In genomic region chr20:47352332-47353223, GRCh38 we compare ENCODE assay signal across 8 cellular contexts. TPM values are rescaled to one million over a fixed set of nuclear protein-coding genes. Genes with fewer than 3 reads are reported as not detected.
A peak's percentile ranks its signal among the peaks of the same experiment; 100 is the strongest.
DNase-seq lines count a peak whose midpoint lies in the region; ATAC-seq and TF ChIP-seq lines count a peak whose summit lies in the region.

No MANE protein-coding gene starts in this region.

- H4K20me1 ChIP-seq in hepatocyte (ENCODE audit: insufficient read depth, poor library complexity, severe bottlenecking) = no peaks in the 10 kb centered on the region

- H3K4me1 Mint-ChIP-seq in activated CD4-positive, alpha-beta T cell treated with anti-CD3 and anti-CD28 coated beads, Interleukin-2, amount 10 ng/mL, durations not matched to agents 7 days and 5 days = peaks cover 46% of the 10 kb centered on the region
- H3K4me1 Mint-ChIP-seq in activated T-helper 2 cell treated with anti-CD3 and anti-CD28 coated beads, Interferon-gamma antibody, Interleukin-2, Interleukin-4, amounts not matched to agents 10 μg/mL and 5 μg/mL and 100 μg/mL, durations not matched to agents 14 hours and 24 hours and 36 hours (ENCODE audit: low read depth) = peaks cover 36% of the 10 kb centered on the region
- H3K4me1 Mint-ChIP-seq in stimulated activated naive B cell treated with anti-CD40 and anti-IgM and Interleukin-4, amounts not matched to agents 10 μg/mL and 1 μg/mL and 100 μg/mL, for 72 hours = peaks cover 0 to 40% of the 10 kb centered on the region in 2 donors

- H3K27me3 ChIP-seq in hepatocyte = no peaks in the 10 kb centered on the region

- H3K4me2 ChIP-seq in hepatocyte = peak overlapping the region; percentile 80

- H3K36me3 Mint-ChIP-seq in activated CD4-positive, alpha-beta T cell treated with anti-CD3 and anti-CD28 coated beads, Interleukin-2, amount 10 ng/mL, durations not matched to agents 7 days and 5 days (ENCODE audit: low read depth) = peaks cover 32% of the 10 kb centered on the region
- peaks cover 50% of the 10 kb centered on the region for H3K36me3 Mint-ChIP-seq in activated T-helper 2 cell treated with anti-CD3 and anti-CD28 coated beads, Interferon-gamma antibody, Interleukin-2, Interleukin-4, amounts not matched to agents 10 μg/mL and 5 μg/mL and 100 μg/mL, durations not matched to agents 14 hours and 24 hours and 36 hours (ENCODE audit: low read depth)
- peaks cover 8 to 20% of the 10 kb centered on the region in 2 donors for H3K36me3 Mint-ChIP-seq in stimulated activated naive B cell treated with anti-CD40 and anti-IgM and Interleukin-4, amounts not matched to agents 10 μg/mL and 1 μg/mL and 100 μg/mL, for 72 hours

- H2AFZ ChIP-seq in hepatocyte = peak overlapping the region; percentile 52

- no peak for DNase-seq in activated CD4-positive, alpha-beta T cell treated with anti-CD3 and anti-CD28 coated beads, Interleukin-2, amount 10 ng/mL, durations not matched to agents 7 days and 5 days
- DNase-seq in activated CD4-positive, alpha-beta T cell treated with anti-CD3 and anti-CD28 coated beads for 48 hours = no peak
- no peak for DNase-seq in activated T-helper 2 cell treated with anti-CD3 and anti-CD28 coated beads, Interferon-gamma antibody, Interleukin-2, Interleukin-4, amounts not matched to agents 10 μg/mL and 5 μg/mL and 100 μg/mL, durations not matched to agents 14 hours and 24 hours and 36 hours (ENCODE audit: low spot score)
- DNase-seq in hepatocyte (ENCODE audit: low spot score) = no peak
- no peak for DNase-seq in stimulated activated naive B cell treated with anti-CD40 and anti-IgM and Interleukin-4, amounts not matched to agents 10 μg/mL and 1 μg/mL and 100 μg/mL, for 72 hours
- DNase-seq in DMS53 treated with DMSO at 0.1 percent for 48 hours (lab: John Stamatoyannopoulos, UW; ENCODE audit: unreplicated experiment) = no peak
- no peak for DNase-seq in epidermal melanocyte (ENCODE audit: insufficient read length, low spot score)
- DNase-seq in NCI-H2171 (lab: John Stamatoyannopoulos, UW) = no peak

- H3K27ac Mint-ChIP-seq in activated CD4-positive, alpha-beta T cell treated with anti-CD3 and anti-CD28 coated beads, Interleukin-2, amount 10 ng/mL, durations not matched to agents 7 days and 5 days = peak overlapping the region; percentile 80
- peak overlapping the region; percentile 34 for H3K27ac Mint-ChIP-seq in activated T-helper 2 cell treated with anti-CD3 and anti-CD28 coated beads, Interferon-gamma antibody, Interleukin-2, Interleukin-4, amounts not matched to agents 10 μg/mL and 5 μg/mL and 100 μg/mL, durations not matched to agents 14 hours and 24 hours and 36 hours
- H3K27ac Mint-ChIP-seq in stimulated activated naive B cell treated with anti-CD40 and anti-IgM and Interleukin-4, amounts not matched to agents 10 μg/mL and 1 μg/mL and 100 μg/mL, for 72 hours = peak overlapping the region; percentile 77

- peak overlapping the region; percentile 18 for H3K4me3 ChIP-seq in hepatocyte

- POLR2A ChIA-PET in activated CD4-positive, alpha-beta T cell treated with anti-CD3 and anti-CD28 coated beads, Interleukin-2, amount 10 ng/mL, durations not matched to agents 7 days and 5 days (lab: Charles Lee) = no interaction called here

- peaks cover 96% of the 10 kb centered on the region for H3K4me1 ChIP-seq in hepatocyte (ENCODE audit: insufficient read depth)

- peak overlapping the region; percentile 59 for H3K4me3 Mint-ChIP-seq in activated CD4-positive, alpha-beta T cell treated with anti-CD3 and anti-CD28 coated beads, Interleukin-2, amount 10 ng/mL, durations not matched to agents 7 days and 5 days
- H3K4me3 Mint-ChIP-seq in activated T-helper 2 cell treated with anti-CD3 and anti-CD28 coated beads, Interferon-gamma antibody, Interleukin-2, Interleukin-4, amounts not matched to agents 10 μg/mL and 5 μg/mL and 100 μg/mL, durations not matched to agents 14 hours and 24 hours and 36 hours (ENCODE audit: low read depth) = no peak overlapping the region
- H3K4me3 Mint-ChIP-seq in stimulated activated naive B cell treated with anti-CD40 and anti-IgM and Interleukin-4, amounts not matched to agents 10 μg/mL and 1 μg/mL and 100 μg/mL, for 72 hours = no peak overlapping the region

- H3K9me3 Mint-ChIP-seq in activated CD4-positive, alpha-beta T cell treated with anti-CD3 and anti-CD28 coated beads, Interleukin-2, amount 10 ng/mL, durations not matched to agents 7 days and 5 days = no peaks in the 10 kb centered on the region
- no peaks in the 10 kb centered on the region for H3K9me3 Mint-ChIP-seq in activated T-helper 2 cell treated with anti-CD3 and anti-CD28 coated beads, Interferon-gamma antibody, Interleukin-2, Interleukin-4, amounts not matched to agents 10 μg/mL and 5 μg/mL and 100 μg/mL, durations not matched to agents 14 hours and 24 hours and 36 hours
- H3K9me3 Mint-ChIP-seq in stimulated activated naive B cell treated with anti-CD40 and anti-IgM and Interleukin-4, amounts not matched to agents 10 μg/mL and 1 μg/mL and 100 μg/mL, for 72 hours = no peaks in the 10 kb centered on the region

- peaks cover 88% of the 10 kb centered on the region for H3K79me2 ChIP-seq in hepatocyte

- ATAC-seq in stimulated activated naive B cell treated with anti-CD40 and anti-IgM and Interleukin-4, amounts not matched to agents 10 μg/mL and 1 μg/mL and 100 μg/mL, for 72 hours (replicated peaks) = no peak

- no peaks in the 10 kb centered on the region for H3K9me2 ChIP-seq in hepatocyte (replicated peaks; ENCODE audit: insufficient read depth)

- no peaks in the 10 kb centered on the region for H3K36me3 ChIP-seq in hepatocyte (replicated peaks; ENCODE audit: insufficient read depth, low read depth)

- TF ChIP-seq CTCF in hepatocyte (IDR thresholded peaks at IDR 0.05; ENCODE audit: poor library complexity) = no peak

- no peaks in the 10 kb centered on the region for H3K9me3 ChIP-seq in hepatocyte (ENCODE audit: low read depth)

- H3K27me3 Mint-ChIP-seq in activated CD4-positive, alpha-beta T cell treated with anti-CD3 and anti-CD28 coated beads, Interleukin-2, amount 10 ng/mL, durations not matched to agents 7 days and 5 days = no peaks in the 10 kb centered on the region
- H3K27me3 Mint-ChIP-seq in activated T-helper 2 cell treated with anti-CD3 and anti-CD28 coated beads, Interferon-gamma antibody, Interleukin-2, Interleukin-4, amounts not matched to agents 10 μg/mL and 5 μg/mL and 100 μg/mL, durations not matched to agents 14 hours and 24 hours and 36 hours (ENCODE audit: low read depth) = no peaks in the 10 kb centered on the region
- no peaks in the 10 kb centered on the region for H3K27me3 Mint-ChIP-seq in stimulated activated naive B cell treated with anti-CD40 and anti-IgM and Interleukin-4, amounts not matched to agents 10 μg/mL and 1 μg/mL and 100 μg/mL, for 72 hours

- WGBS in hepatocyte (ENCODE audit: low lambda C conversion rate, missing lambda C conversion rate) = 41% methylated on average over 13 of the region's 13 CpGs

- H3K27ac ChIP-seq in hepatocyte = peak overlapping the region; percentile 100

- intact Hi-C loops in activated T-helper 2 cell treated with anti-CD3 and anti-CD28 coated beads, Interferon-gamma antibody, Interleukin-2, Interleukin-4, amounts not matched to agents 10 μg/mL and 5 μg/mL and 100 μg/mL, durations not matched to agents 14 hours and 24 hours and 36 hours (cut with micrococcal nuclease) = loop anchor here (10.0 kb wide), 1 partner anchor 262 kb away; no protein-coding TSS in a partner anchor

- CTCF ChIA-PET in activated CD4-positive, alpha-beta T cell treated with anti-CD3 and anti-CD28 coated beads, Interleukin-2, amount 10 ng/mL, durations not matched to agents 7 days and 5 days (lab: Charles Lee) = interaction anchor here (0.6 to 9.0 kb wide), 8 partner anchors 8 to 82 kb away, joined by 3 to 81 read pairs (median 4); no protein-coding TSS in a partner anchor

RNA-seq across cellular contexts. Expression of gene ZMYND8, which starts 3.9 kb away (rescaled TPM):
- total RNA-seq in activated CD4-positive, alpha-beta T cell treated with anti-CD3 and anti-CD28 coated beads, Interleukin-2, amount 10 ng/mL, durations not matched to agents 7 days and 5 days = 10 to 100 TPM; 44.6 to 55.6 TPM
- total RNA-seq in activated T-helper 2 cell treated with anti-CD3 and anti-CD28 coated beads, Interferon-gamma antibody, Interleukin-2, Interleukin-4, amounts not matched to agents 10 μg/mL and 5 μg/mL and 100 μg/mL, durations not matched to agents 14 hours and 24 hours and 36 hours = 45.7 and 46.7 TPM in 2 replicates
- 28.9 and 30.3 TPM in 2 replicates for total RNA-seq in hepatocyte
- polyA plus RNA-seq in hepatocyte = 34.3 and 43.1 TPM in 2 replicates
